In the genomic region with DNA sequence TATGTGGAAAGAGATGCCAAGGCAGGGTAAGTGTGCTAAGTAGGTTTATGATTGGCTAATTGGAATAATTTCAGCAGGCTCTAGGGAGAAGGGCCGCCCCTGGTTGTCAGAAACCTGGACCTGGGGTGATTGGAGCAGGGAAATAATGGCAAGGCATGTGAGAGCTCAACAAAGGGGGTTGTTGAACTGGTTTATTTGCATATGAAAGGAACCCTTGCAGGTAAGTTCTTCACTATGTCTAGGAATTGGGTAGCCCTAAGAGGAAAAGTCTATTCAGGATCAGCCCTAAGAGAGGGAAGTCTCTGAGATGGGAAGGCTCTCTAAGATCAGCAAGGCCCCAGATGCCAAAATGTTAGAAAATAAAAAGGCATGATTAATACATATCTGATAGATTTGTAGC, we compare ENCODE assay signal across 2 cellular contexts.
TF ChIP-seq lines count a peak whose summit lies in the region.

No MANE protein-coding gene starts in this region.

TF ChIP-seq in IMR-90, 13 proteins besides CTCF, POLR2A, EP300 and RAD21:
- TF ChIP-seq SMC3 (IDR thresholded peaks at IDR 0.05; ENCODE audit: low read depth, low read length) (no peak), ELK1 (IDR thresholded peaks at IDR 0.05; ENCODE audit: borderline replicate concordance, low read depth, low read length) (no peak), MAFK (IDR thresholded peaks at IDR 0.05; ENCODE audit: low read depth, low read length) (no peak), MXI1 (IDR thresholded peaks at IDR 0.05; ENCODE audit: borderline replicate concordance, low read depth, low read length) (no peak), CHD1 (IDR thresholded peaks at IDR 0.05; ENCODE audit: low read depth, low read length) (no peak), BHLHE40 (IDR thresholded peaks at IDR 0.05; ENCODE audit: low read depth, low read length) (no peak), CEBPB (IDR thresholded peaks at IDR 0.05; ENCODE audit: low read depth, low read length) (no peak), MAZ (IDR thresholded peaks at IDR 0.05; ENCODE audit: borderline replicate concordance, low read depth, low read length) (no peak), FOS (IDR thresholded peaks at IDR 0.05; ENCODE audit: low read depth, low read length) (no peak), RCOR1 (IDR thresholded peaks at IDR 0.05; ENCODE audit: insufficient replicate concordance, low read length) (no peak), RFX5 (IDR thresholded peaks at IDR 0.05; ENCODE audit: low read depth, low read length) (no peak)
- TF ChIP-seq, protein P1, sequence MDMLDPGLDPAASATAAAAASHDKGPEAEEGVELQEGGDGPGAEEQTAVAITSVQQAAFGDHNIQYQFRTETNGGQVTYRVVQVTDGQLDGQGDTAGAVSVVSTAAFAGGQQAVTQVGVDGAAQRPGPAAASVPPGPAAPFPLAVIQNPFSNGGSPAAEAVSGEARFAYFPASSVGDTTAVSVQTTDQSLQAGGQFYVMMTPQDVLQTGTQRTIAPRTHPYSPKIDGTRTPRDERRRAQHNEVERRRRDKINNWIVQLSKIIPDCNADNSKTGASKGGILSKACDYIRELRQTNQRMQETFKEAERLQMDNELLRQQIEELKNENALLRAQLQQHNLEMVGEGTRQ (IDR thresholded peaks at IDR 0.05; ENCODE audit: low read depth, low read length), result no peak

TF ChIP-seq in H1, 55 proteins besides CTCF, POLR2A, EP300 and RAD21:
- TF ChIP-seq ASH2L (IDR thresholded peaks at IDR 0.05; ENCODE audit: low read length) (peak; percentile 48), SP1 (IDR thresholded peaks at IDR 0.05; ENCODE audit: low read depth, low read length) (peak; percentile 64; the same call in 1 of the 2 replicates), RFX5 (IDR thresholded peaks at IDR 0.05; ENCODE audit: borderline replicate concordance, low read depth, low read length) (no peak), SP2 (IDR thresholded peaks at IDR 0.05; ENCODE audit: low read length) (no peak), CHD2 (IDR thresholded peaks at IDR 0.05; ENCODE audit: low read length) (no peak), RXRA (IDR thresholded peaks at IDR 0.05; ENCODE audit: insufficient read depth, low read depth, low read length) (no peak), BRCA1 (IDR thresholded peaks at IDR 0.05; ENCODE audit: low read depth, low read length) (no peak), SIX5 (IDR thresholded peaks at IDR 0.05; ENCODE audit: low read depth, low read length) (no peak), TAF1 (IDR thresholded peaks at IDR 0.05; ENCODE audit: low read depth, low read length) (no peak), GTF2F1 (IDR thresholded peaks at IDR 0.05; ENCODE audit: borderline replicate concordance, low read depth, low read length) (no peak), MAFK (IDR thresholded peaks at IDR 0.05; ENCODE audit: low read depth, low read length) (no peak), CBX8 (IDR thresholded peaks at IDR 0.05; ENCODE audit: borderline replicate concordance, low read depth, low read length) (no peak), BACH1 (IDR thresholded peaks at IDR 0.05; ENCODE audit: low read length) (no peak), CHD1 (IDR thresholded peaks at IDR 0.05; ENCODE audit: low read depth, low read length) (no peak), TAF7 (optimal IDR thresholded peaks at IDR 0.05; ENCODE audit: borderline replicate concordance, low read depth, low read length) (no peak), KDM1A (IDR thresholded peaks at IDR 0.05; ENCODE audit: borderline replicate concordance, low read length) (no peak), ZNF274 (IDR thresholded peaks at IDR 0.05; ENCODE audit: borderline replicate concordance, extremely low read depth, low read length) (no peak), CEBPB (IDR thresholded peaks at IDR 0.05; ENCODE audit: low read depth, low read length) (no peak), POU5F1 (IDR thresholded peaks at IDR 0.05; ENCODE audit: low read depth, low read length) (peak; percentile 91), HDAC2 (IDR thresholded peaks at IDR 0.05; ENCODE audit: borderline replicate concordance in 1 of 2, low read depth in 2 of 2, low read length in 2 of 2) (no peak)
- TF ChIP-seq, protein P2, sequence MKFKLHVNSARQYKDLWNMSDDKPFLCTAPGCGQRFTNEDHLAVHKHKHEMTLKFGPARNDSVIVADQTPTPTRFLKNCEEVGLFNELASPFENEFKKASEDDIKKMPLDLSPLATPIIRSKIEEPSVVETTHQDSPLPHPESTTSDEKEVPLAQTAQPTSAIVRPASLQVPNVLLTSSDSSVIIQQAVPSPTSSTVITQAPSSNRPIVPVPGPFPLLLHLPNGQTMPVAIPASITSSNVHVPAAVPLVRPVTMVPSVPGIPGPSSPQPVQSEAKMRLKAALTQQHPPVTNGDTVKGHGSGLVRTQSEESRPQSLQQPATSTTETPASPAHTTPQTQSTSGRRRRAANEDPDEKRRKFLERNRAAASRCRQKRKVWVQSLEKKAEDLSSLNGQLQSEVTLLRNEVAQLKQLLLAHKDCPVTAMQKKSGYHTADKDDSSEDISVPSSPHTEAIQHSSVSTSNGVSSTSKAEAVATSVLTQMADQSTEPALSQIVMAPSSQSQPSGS (IDR thresholded peaks at IDR 0.05; ENCODE audit: low read length), result no peak
- TF ChIP-seq, protein P1 (IDR thresholded peaks at IDR 0.05; ENCODE audit: low read length), result no peak
TF ChIP-seq in H1: peak in this region for 3.
